Comparison of ENCODE assay signal across 2 cellular contexts in genomic region chr3:112084980-112085697, GRCh38.
TF ChIP-seq lines count a peak whose summit lies in the region.

No MANE protein-coding gene starts in this region.

TF ChIP-seq in A549, 52 proteins besides CTCF, POLR2A, EP300 and RAD21:
- TF ChIP-seq FOSL2 (IDR thresholded peaks at IDR 0.05) (peak; percentile 16; the same call in 1 of the 2 replicates), FOSL2 (CRISPR knock-in tag; IDR thresholded peaks at IDR 0.05) (no peak), RCOR1 (IDR thresholded peaks at IDR 0.05; ENCODE audit: low read depth, low read length) (no peak), POLR2AphosphoS2 (conservative IDR thresholded peaks at IDR 0.05; ENCODE audit: low read length) (no peak), HEYL (CRISPR knock-in tag; IDR thresholded peaks at IDR 0.05) (no peak)
- TF ChIP-seq, protein P1, sequence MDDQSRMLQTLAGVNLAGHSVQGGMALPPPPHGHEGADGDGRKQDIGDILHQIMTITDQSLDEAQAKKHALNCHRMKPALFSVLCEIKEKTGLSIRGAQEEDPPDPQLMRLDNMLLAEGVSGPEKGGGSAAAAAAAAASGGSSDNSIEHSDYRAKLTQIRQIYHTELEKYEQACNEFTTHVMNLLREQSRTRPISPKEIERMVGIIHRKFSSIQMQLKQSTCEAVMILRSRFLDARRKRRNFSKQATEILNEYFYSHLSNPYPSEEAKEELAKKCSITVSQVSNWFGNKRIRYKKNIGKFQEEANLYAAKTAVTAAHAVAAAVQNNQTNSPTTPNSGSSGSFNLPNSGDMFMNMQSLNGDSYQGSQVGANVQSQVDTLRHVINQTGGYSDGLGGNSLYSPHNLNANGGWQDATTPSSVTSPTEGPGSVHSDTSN (IDR thresholded peaks at IDR 0.05), result no peak
TF ChIP-seq in A549: peak in this region for 1.

TF ChIP-seq in HepG2, 621 proteins besides CTCF, POLR2A, EP300 and RAD21 (continues in another document):
- TF ChIP-seq, protein P2, sequence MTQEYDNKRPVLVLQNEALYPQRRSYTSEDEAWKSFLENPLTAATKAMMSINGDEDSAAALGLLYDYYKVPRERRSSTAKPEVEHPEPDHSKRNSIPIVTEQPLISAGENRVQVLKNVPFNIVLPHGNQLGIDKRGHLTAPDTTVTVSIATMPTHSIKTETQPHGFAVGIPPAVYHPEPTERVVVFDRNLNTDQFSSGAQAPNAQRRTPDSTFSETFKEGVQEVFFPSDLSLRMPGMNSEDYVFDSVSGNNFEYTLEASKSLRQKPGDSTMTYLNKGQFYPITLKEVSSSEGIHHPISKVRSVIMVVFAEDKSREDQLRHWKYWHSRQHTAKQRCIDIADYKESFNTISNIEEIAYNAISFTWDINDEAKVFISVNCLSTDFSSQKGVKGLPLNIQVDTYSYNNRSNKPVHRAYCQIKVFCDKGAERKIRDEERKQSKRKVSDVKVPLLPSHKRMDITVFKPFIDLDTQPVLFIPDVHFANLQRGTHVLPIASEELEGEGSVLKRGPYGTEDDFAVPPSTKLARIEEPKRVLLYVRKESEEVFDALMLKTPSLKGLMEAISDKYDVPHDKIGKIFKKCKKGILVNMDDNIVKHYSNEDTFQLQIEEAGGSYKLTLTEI (CRISPR knock-in tag; conservative IDR thresholded peaks at IDR 0.05), result no peak
- TF ChIP-seq ZNF256 (CRISPR knock-in tag; conservative IDR thresholded peaks at IDR 0.05), result no peak
- TF ChIP-seq SNRNP70 (IDR thresholded peaks at IDR 0.05; ENCODE audit: low read depth, low read length), result no peak
- TF ChIP-seq ZFP62 (CRISPR knock-in tag; IDR thresholded peaks at IDR 0.05), result no peak
- no peak for TF ChIP-seq CEBPG (CRISPR knock-in tag; IDR thresholded peaks at IDR 0.05)
- no peak for TF ChIP-seq SOX13 (IDR thresholded peaks at IDR 0.05)
- no peak for TF ChIP-seq SOX13 (CRISPR knock-in tag; conservative IDR thresholded peaks at IDR 0.05 in 1 of 2, IDR thresholded peaks at IDR 0.05 in 1 of 2)
- TF ChIP-seq ZNF460 (CRISPR knock-in tag; IDR thresholded peaks at IDR 0.05; ENCODE audit: borderline replicate concordance), result no peak
- no peak for TF ChIP-seq ZFP41 (CRISPR knock-in tag; IDR thresholded peaks at IDR 0.05; ENCODE audit: borderline replicate concordance)
- peak; percentile 70 for TF ChIP-seq HNF4A (CRISPR knock-in tag; IDR thresholded peaks at IDR 0.05)
- TF ChIP-seq FOXK2 (IDR thresholded peaks at IDR 0.05), result no peak
- no peak for TF ChIP-seq ZKSCAN8 (CRISPR knock-in tag; IDR thresholded peaks at IDR 0.05; ENCODE audit: borderline replicate concordance)
- no peak for TF ChIP-seq RAD51 (IDR thresholded peaks at IDR 0.05; ENCODE audit: borderline replicate concordance)
- no peak for TF ChIP-seq ARHGAP35 (CRISPR knock-in tag; IDR thresholded peaks at IDR 0.05; ENCODE audit: borderline replicate concordance)
- peak; percentile 93 for TF ChIP-seq FOSL2 (CRISPR knock-in tag; IDR thresholded peaks at IDR 0.05)
- TF ChIP-seq ARID2 (CRISPR knock-in tag; IDR thresholded peaks at IDR 0.05; ENCODE audit: borderline replicate concordance), result no peak
- no peak for TF ChIP-seq SMAD1 (CRISPR knock-in tag; IDR thresholded peaks at IDR 0.05; ENCODE audit: borderline replicate concordance, low read depth)
- no peak for TF ChIP-seq ZNF496 (CRISPR knock-in tag; IDR thresholded peaks at IDR 0.05; ENCODE audit: insufficient replicate concordance)
- TF ChIP-seq HMGA1 (CRISPR knock-in tag; conservative IDR thresholded peaks at IDR 0.05), result no peak
- no peak for TF ChIP-seq ZNF780A (CRISPR knock-in tag; IDR thresholded peaks at IDR 0.05)
- no peak for TF ChIP-seq NFATC3 (CRISPR knock-in tag; IDR thresholded peaks at IDR 0.05)
- TF ChIP-seq, protein P3, sequence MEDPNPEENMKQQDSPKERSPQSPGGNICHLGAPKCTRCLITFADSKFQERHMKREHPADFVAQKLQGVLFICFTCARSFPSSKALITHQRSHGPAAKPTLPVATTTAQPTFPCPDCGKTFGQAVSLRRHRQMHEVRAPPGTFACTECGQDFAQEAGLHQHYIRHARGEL (CRISPR knock-in tag; IDR thresholded peaks at IDR 0.05), result no peak
- no peak for TF ChIP-seq NFIC (IDR thresholded peaks at IDR 0.05; ENCODE audit: low read length)
- no peak for TF ChIP-seq REST (IDR thresholded peaks at IDR 0.05; ENCODE audit: borderline replicate concordance in 1 of 2, low read depth in 1 of 2, low read length in 2 of 2)
- no peak for TF ChIP-seq AGO2 (optimal IDR thresholded peaks at IDR 0.05; ENCODE audit: low read depth, low read length)
- TF ChIP-seq NR2F1 (CRISPR knock-in tag; IDR thresholded peaks at IDR 0.05), result 0 out of 4 replicates have a peak, but pooled peaks of 1 of the 2 experiments have one; percentile 22
- no peak for TF ChIP-seq ZNF430 (CRISPR knock-in tag; IDR thresholded peaks at IDR 0.05)
- TF ChIP-seq SIN3A (IDR thresholded peaks at IDR 0.05; ENCODE audit: borderline replicate concordance, low read depth, low read length), result no peak
- 0 out of 2 replicates have a peak, but pooled peaks have one; percentile 10 for TF ChIP-seq HNF4G (IDR thresholded peaks at IDR 0.05; ENCODE audit: borderline replicate concordance, low read depth, low read length)
- no peak for TF ChIP-seq HNF4G (CRISPR knock-in tag; IDR thresholded peaks at IDR 0.05; ENCODE audit: borderline replicate concordance, low read depth)
- TF ChIP-seq KIAA2018 (CRISPR knock-in tag; IDR thresholded peaks at IDR 0.05; ENCODE audit: borderline replicate concordance), result no peak
- no peak for TF ChIP-seq FOXP4 (CRISPR knock-in tag; IDR thresholded peaks at IDR 0.05)
- no peak for TF ChIP-seq KDM5A (IDR thresholded peaks at IDR 0.05; ENCODE audit: borderline replicate concordance, low read length)
- TF ChIP-seq, protein P4, sequence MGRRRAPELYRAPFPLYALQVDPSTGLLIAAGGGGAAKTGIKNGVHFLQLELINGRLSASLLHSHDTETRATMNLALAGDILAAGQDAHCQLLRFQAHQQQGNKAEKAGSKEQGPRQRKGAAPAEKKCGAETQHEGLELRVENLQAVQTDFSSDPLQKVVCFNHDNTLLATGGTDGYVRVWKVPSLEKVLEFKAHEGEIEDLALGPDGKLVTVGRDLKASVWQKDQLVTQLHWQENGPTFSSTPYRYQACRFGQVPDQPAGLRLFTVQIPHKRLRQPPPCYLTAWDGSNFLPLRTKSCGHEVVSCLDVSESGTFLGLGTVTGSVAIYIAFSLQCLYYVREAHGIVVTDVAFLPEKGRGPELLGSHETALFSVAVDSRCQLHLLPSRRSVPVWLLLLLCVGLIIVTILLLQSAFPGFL (CRISPR knock-in tag; IDR thresholded peaks at IDR 0.05), result no peak
- no peak for TF ChIP-seq ZNF691 (CRISPR knock-in tag; IDR thresholded peaks at IDR 0.05; ENCODE audit: borderline replicate concordance, low read depth)
- no peak for TF ChIP-seq ONECUT2 (CRISPR knock-in tag; IDR thresholded peaks at IDR 0.05)
- TF ChIP-seq RBFOX2 (IDR thresholded peaks at IDR 0.05; ENCODE audit: low read depth, low read length), result no peak
- TF ChIP-seq ZNF260 (CRISPR knock-in tag; IDR thresholded peaks at IDR 0.05; ENCODE audit: borderline replicate concordance, low read depth), result no peak
- no peak for TF ChIP-seq ZNF143 (CRISPR knock-in tag; IDR thresholded peaks at IDR 0.05)
- no peak for TF ChIP-seq LBX2 (CRISPR knock-in tag; IDR thresholded peaks at IDR 0.05; ENCODE audit: borderline replicate concordance)
- no peak for TF ChIP-seq ZNF329 (CRISPR knock-in tag; IDR thresholded peaks at IDR 0.05; ENCODE audit: low read depth)
